8 cellular contexts compared by ENCODE assay signal in the genomic region with DNA sequence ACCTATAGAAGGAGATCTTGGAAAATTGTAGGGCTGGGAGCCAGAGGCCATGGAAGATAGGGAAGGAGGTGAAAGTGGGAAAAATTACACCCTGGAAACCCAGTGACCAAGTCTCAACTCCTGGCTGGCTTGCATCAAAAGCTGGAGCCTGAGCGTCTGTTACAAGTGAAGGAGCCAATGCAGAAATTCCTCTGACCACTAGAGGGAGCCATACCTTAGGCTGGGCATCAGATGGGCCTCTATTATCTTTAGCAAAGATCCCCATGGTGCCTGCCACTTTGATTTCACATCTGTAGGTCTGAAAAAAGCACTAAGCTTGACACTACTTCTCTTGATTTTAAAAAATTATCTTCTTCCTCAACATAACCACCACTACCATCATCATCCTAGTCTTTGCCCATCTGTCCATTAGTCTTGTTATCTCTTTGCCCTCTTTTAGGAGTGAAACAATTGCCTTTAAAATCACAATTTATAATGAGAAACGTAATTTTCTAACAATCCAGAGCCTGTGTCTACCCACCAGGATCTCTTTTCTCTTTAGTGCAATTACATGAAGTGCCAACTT.
DNase-seq lines count a peak whose midpoint lies in the region; ATAC-seq and TF ChIP-seq lines count a peak whose summit lies in the region.

No MANE protein-coding gene starts in this region.

- no peak overlapping the region for H3K4me3 ChIP-seq in NB4 (ENCODE audit: low read depth, low read length)
- H3K4me3 ChIP-seq in ascending aorta, result no peak overlapping the region
- H3K4me3 ChIP-seq in skeletal muscle cell (ENCODE audit: low read depth, low read length), result no peak overlapping the region

- ATAC-seq in Right ventricle myocardium inferior, result peak; percentile 72
- peak; percentile 90 for ATAC-seq in HG02642 (IDR thresholded peaks at IDR 0.05; ENCODE audit: poor library complexity, unreplicated experiment)

- H3K27me3 ChIP-seq in ascending aorta, result no peaks in the 10 kb centered on the region

- DNase-seq in Right ventricle myocardium inferior (ENCODE audit: missing footprints) (no peak), cardiac septum (ENCODE audit: low spot score) (no peak), NB4 (ENCODE audit: low read depth) (peak; percentile 76), SK-N-DZ (ENCODE audit: low spot score) (peak; percentile 71), ascending aorta (ENCODE audit: low spot score in 2 of 2) (peak in 1 of 2 donors; percentile 73), hepatic stellate cell (ENCODE audit: low spot score) (peak; percentile 73), skeletal muscle cell (ENCODE audit: low read depth) (peak; percentile 27)

- intact Hi-C loops in Right ventricle myocardium inferior (cut with DNase I) (loop anchor here (1.0 kb wide), 1 partner anchor 328 kb away; no protein-coding TSS in a partner anchor), cardiac septum (cut with DNase I) (loop anchor here (2.0 kb wide), 1 partner anchor 329 kb away; no protein-coding TSS in a partner anchor), ascending aorta (cut with DNase I) (loop anchor here (2.0 kb wide), 1 partner anchor 327 kb away; no protein-coding TSS in a partner anchor)

- no peaks in the 10 kb centered on the region for H3K36me3 ChIP-seq in ascending aorta

- no peaks in the 10 kb centered on the region for H3K9me3 ChIP-seq in ascending aorta

- peak overlapping the region; percentile 13 to 25 for H3K27ac ChIP-seq in ascending aorta

- TF ChIP-seq CTCF in NB4 (IDR thresholded peaks at IDR 0.05; ENCODE audit: low read depth, low read length), result peak; percentile 99
- peak in 2 of 3 experiments; percentile 77 to 86 for TF ChIP-seq CTCF in ascending aorta (IDR thresholded peaks at IDR 0.05)

- H3K4me1 ChIP-seq in ascending aorta, result peaks cover 0 to 4% of the 10 kb centered on the region in 2 donors

- TF ChIP-seq POLR2A in NB4 (IDR thresholded peaks at IDR 0.05; ENCODE audit: extremely low read depth, insufficient read length), result no peak

Comparison
In these comparisons a context has a peak if more than half of its experiments do, and no peak if none do; other contexts are left out.
1. DNase-seq: peak in NB4 (single experiment), SK-N-DZ (single experiment), hepatic stellate cell (single experiment) and skeletal muscle cell (single experiment); none in Right ventricle myocardium inferior (single experiment) and cardiac septum (single experiment).